In genomic region chr4:164081371-164081770, GRCh38 we compare ENCODE assay signal across 14 cellular contexts.
DNase-seq lines count a peak whose midpoint lies in the region; ATAC-seq lines count a peak whose summit lies in the region.
"Had no signal": no experiment of that assay in that cellular context is flagged by ENCODE, and none has a peak within 500 bp of the region (broad histone marks: within the 10 kb centered on the region; RNA-seq: fewer than 3 reads in every experiment).

No MANE protein-coding gene starts in this region.

- H3K36me3 ChIP-seq in H7 (replicated peaks; ENCODE audit: control insufficient read depth, insufficient read depth, low read length), result no peaks in the 10 kb centered on the region

- ATAC-seq in HG03025 (IDR thresholded peaks at IDR 0.05; ENCODE audit: low FRiP score, unreplicated experiment) (no peak), GM19023 (IDR thresholded peaks at IDR 0.05; ENCODE audit: unreplicated experiment) (no peak), HG03280 (IDR thresholded peaks at IDR 0.05; ENCODE audit: unreplicated experiment) (no peak)
- ATAC-seq: HCT116, HepG2 had no signal

- no peaks in the 10 kb centered on the region for H3K27me3 ChIP-seq in H7 (ENCODE audit: control insufficient read depth, insufficient read depth, low read length)

- DNase-seq in D341Med (ENCODE audit: low spot score) (peak; percentile 20), H7 (peak; percentile 9), iPS-NIHi11 (ENCODE audit: low spot score) (peak; percentile 7)
- DNase-seq: AML-193; CD4-positive, alpha-beta T cell; DMS79 treated with DMSO at 0.1 percent for 48 hours; GF-D8; HFFc6; KBM-7 had no signal

- H3K4me3 ChIP-seq in H7 (ENCODE audit: insufficient read depth, low read depth, low read length), result no peak overlapping the region
